In the genomic region with DNA sequence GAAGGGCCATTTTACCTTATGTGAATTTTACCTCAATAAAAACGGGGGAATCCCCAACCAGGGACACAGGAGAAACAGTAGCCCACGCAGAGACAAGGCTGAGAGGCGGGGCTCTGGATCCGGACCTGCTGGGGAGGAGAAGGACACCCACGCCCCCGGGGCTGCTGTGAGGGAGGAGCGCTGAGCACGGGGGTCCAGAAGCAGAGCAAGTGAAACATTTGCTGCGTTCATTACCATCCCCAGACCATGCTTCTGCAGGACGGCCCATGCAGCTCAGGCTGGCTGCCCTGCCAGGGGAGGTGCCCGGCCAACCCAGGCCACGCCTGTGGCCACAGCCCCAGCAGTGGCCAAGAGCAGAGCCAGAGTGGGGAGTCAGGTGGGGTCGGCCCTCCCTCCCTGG, we compare ENCODE assay signal across 26 cellular contexts. TPM values are rescaled to one million over a fixed set of nuclear protein-coding genes. Genes with fewer than 3 reads are reported as not detected.
"Had no signal": no experiment of that assay in that cellular context is flagged by ENCODE, and none has a peak within 500 bp of the region (broad histone marks: within the 10 kb centered on the region; RNA-seq: fewer than 3 reads in every experiment).

No MANE protein-coding gene starts in this region.

- H3K27ac ChIP-seq: SJSA1, SK-N-MC had no signal

- ATAC-seq: Panc1, PC-3 had no signal

- H3K9me3 ChIP-seq: SJSA1 had no signal

- H3K4me1 ChIP-seq: SJSA1 had no signal

- DNase-seq: Kasumi-1, KG1, MM.1S, NCI-H1092 treated with DMSO at 0.1 percent for 48 hours, NCI-H1436, NCI-H187, NCI-H2029, NCI-H2081 treated with DMSO at 0.1 percent for 48 hours, NCI-H2171, NCI-H226, NCI-H446, NCI-H510A, NCI-H524 treated with DMSO at 0.1 percent for 48 hours, NCI-H69, NCI-H774, PC-3, Right ventricle myocardium superior, SIG-M5 had no signal

- H3K4me3 ChIP-seq: SJSA1, SK-N-MC had no signal

- H3K36me3 ChIP-seq: SJSA1 had no signal

- H3K27me3 ChIP-seq: SJSA1 had no signal

RNA-seq across cellular contexts. Expression of gene KCNJ18, which starts 50.0 kb away (rescaled TPM):
- total RNA-seq: HT-29; M059J; OCI-LY7; Right ventricle myocardium superior; RPMI7951; SJSA1; T-helper 1 cell treated with Interleukin-12 subunit alpha and Interleukin-12 subunit beta and Interleukin-4 antibody, amounts not matched to agents 30 ng/mL and 1 ng/mL, for 36 hours had no signal
